In genomic region chr1:160605792-160606520, GRCh38 we compare ENCODE assay signal across 16 cellular contexts. TPM values are rescaled to one million over a fixed set of nuclear protein-coding genes. Genes with fewer than 3 reads are reported as not detected.
A peak's percentile ranks its signal among the peaks of the same experiment; 100 is the strongest.
DNase-seq lines count a peak whose midpoint lies in the region; ATAC-seq and TF ChIP-seq lines count a peak whose summit lies in the region.
"Had no signal": no experiment of that assay in that cellular context is flagged by ENCODE, and none has a peak within 500 bp of the region (broad histone marks: within the 10 kb centered on the region; RNA-seq: fewer than 3 reads in every experiment).

No MANE protein-coding gene starts in this region.

- no peak overlapping the region for H3K4me2 ChIP-seq in GM23338

- DNase-seq in T-helper 1 cell, result no peak
- DNase-seq in GM23338 (ENCODE audit: low spot score), result no peak
- DNase-seq in activated T-helper 2 cell treated with anti-CD3 and anti-CD28 coated beads, Interferon-gamma antibody, Interleukin-2, Interleukin-4, amounts not matched to agents 10 μg/mL and 5 μg/mL and 100 μg/mL, durations not matched to agents 14 hours and 24 hours and 36 hours (ENCODE audit: low spot score), result no peak
- DNase-seq in naive B cell, result no peak
- no peak for DNase-seq in GOT3 (lab: John Stamatoyannopoulos, UW)
- no peak for DNase-seq in RKO (ENCODE audit: low spot score)
- DNase-seq: 8988T, anterior cingulate cortex, HCEC 1CT, KBM-7, NCI-H1694 treated with DMSO at 0.1 percent for 48 hours, NCI-H524 treated with DMSO at 0.1 percent for 48 hours, T1000 had no signal

- peaks cover 47% of the 10 kb centered on the region for H3K4me1 Mint-ChIP-seq in T-helper 1 cell treated with Interleukin-12 subunit alpha and Interleukin-12 subunit beta and Interleukin-4 antibody, amounts not matched to agents 30 μg/mL and 1 μg/mL, for 36 hours (ENCODE audit: low read depth)
- H3K4me1 Mint-ChIP-seq in GM23338 (peaks cover 7% of the 10 kb centered on the region; the same call in 2 of the 3 replicates), naive B cell (peaks cover 30 to 40% (median 33%) of the 10 kb centered on the region in 3 donors)
- peaks cover 46% of the 10 kb centered on the region for H3K4me1 Mint-ChIP-seq in activated T-helper 2 cell treated with anti-CD3 and anti-CD28 coated beads, Interferon-gamma antibody, Interleukin-2, Interleukin-4, amounts not matched to agents 10 μg/mL and 5 μg/mL and 100 μg/mL, durations not matched to agents 14 hours and 24 hours and 36 hours (ENCODE audit: low read depth)

- intact Hi-C loops in activated T-helper 2 cell treated with anti-CD3 and anti-CD28 coated beads, Interferon-gamma antibody, Interleukin-2, Interleukin-4, amounts not matched to agents 10 μg/mL and 5 μg/mL and 100 μg/mL, durations not matched to agents 14 hours and 24 hours and 36 hours (cut with micrococcal nuclease), result loop anchor here (2.0 to 5.0 kb wide), 3 partner anchors 17 to 264 kb away; partner anchors contain the start of genes COPA and NCSTN

- no peaks in the 10 kb centered on the region for H4K20me1 ChIP-seq in GM23338 (replicated peaks; ENCODE audit: insufficient read depth)

- peak overlapping the region; percentile 77 for H3K27ac Mint-ChIP-seq in T-helper 1 cell treated with Interleukin-12 subunit alpha and Interleukin-12 subunit beta and Interleukin-4 antibody, amounts not matched to agents 30 μg/mL and 1 μg/mL, for 36 hours
- H3K27ac Mint-ChIP-seq in GM23338, result no peak overlapping the region; the same call in 1 of the 2 replicates
- H3K27ac Mint-ChIP-seq in activated T-helper 2 cell treated with anti-CD3 and anti-CD28 coated beads, Interferon-gamma antibody, Interleukin-2, Interleukin-4, amounts not matched to agents 10 μg/mL and 5 μg/mL and 100 μg/mL, durations not matched to agents 14 hours and 24 hours and 36 hours, result peak overlapping the region; percentile 60
- peak overlapping the region in 5 of 6 donors; percentile 84 to 94 (median 89) for H3K27ac Mint-ChIP-seq in naive B cell

- ATAC-seq in GM23338 (no peak; the same call in 2 of the 3 replicates), naive B cell (ENCODE audit: low read depth in 2 of 2) (no peak), GM18867 (IDR thresholded peaks at IDR 0.05; ENCODE audit: unreplicated experiment) (no peak)

- H2AFZ ChIP-seq in GM23338, result peak overlapping the region; percentile 33

- H3K4me3 ChIP-seq in GM23338, result no peak overlapping the region
- H3K4me3 ChIP-seq: suprapubic skin had no signal

- no peak overlapping the region for H3K4me3 Mint-ChIP-seq in T-helper 1 cell treated with Interleukin-12 subunit alpha and Interleukin-12 subunit beta and Interleukin-4 antibody, amounts not matched to agents 30 μg/mL and 1 μg/mL, for 36 hours
- H3K4me3 Mint-ChIP-seq in GM23338 (no peak overlapping the region), naive B cell (peak overlapping the region in 5 of 8 donors; percentile 26 to 60 (median 42))
- H3K4me3 Mint-ChIP-seq in activated T-helper 2 cell treated with anti-CD3 and anti-CD28 coated beads, Interferon-gamma antibody, Interleukin-2, Interleukin-4, amounts not matched to agents 10 μg/mL and 5 μg/mL and 100 μg/mL, durations not matched to agents 14 hours and 24 hours and 36 hours (ENCODE audit: low read depth), result no peak overlapping the region

- peaks cover 43% of the 10 kb centered on the region for H3K9me3 Mint-ChIP-seq in T-helper 1 cell treated with Interleukin-12 subunit alpha and Interleukin-12 subunit beta and Interleukin-4 antibody, amounts not matched to agents 30 μg/mL and 1 μg/mL, for 36 hours
- H3K9me3 Mint-ChIP-seq in GM23338 (peaks cover 25% of the 10 kb centered on the region), naive B cell (peaks cover 9 to 37% (median 25%) of the 10 kb centered on the region in 7 donors)
- peaks cover 45% of the 10 kb centered on the region for H3K9me3 Mint-ChIP-seq in activated T-helper 2 cell treated with anti-CD3 and anti-CD28 coated beads, Interferon-gamma antibody, Interleukin-2, Interleukin-4, amounts not matched to agents 10 μg/mL and 5 μg/mL and 100 μg/mL, durations not matched to agents 14 hours and 24 hours and 36 hours

- no peaks in the 10 kb centered on the region for H3K79me2 ChIP-seq in GM23338 (replicated peaks; ENCODE audit: insufficient read depth)

- no peaks in the 10 kb centered on the region for H3K9me2 ChIP-seq in GM23338 (ENCODE audit: insufficient read depth)

- H3K36me3 Mint-ChIP-seq in T-helper 1 cell treated with Interleukin-12 subunit alpha and Interleukin-12 subunit beta and Interleukin-4 antibody, amounts not matched to agents 30 μg/mL and 1 μg/mL, for 36 hours (ENCODE audit: low read depth), result peaks cover 66% of the 10 kb centered on the region
- H3K36me3 Mint-ChIP-seq in GM23338 (ENCODE audit: low read depth), result peaks cover 14% of the 10 kb centered on the region; the same call in 2 of the 3 replicates
- H3K36me3 Mint-ChIP-seq in activated T-helper 2 cell treated with anti-CD3 and anti-CD28 coated beads, Interferon-gamma antibody, Interleukin-2, Interleukin-4, amounts not matched to agents 10 μg/mL and 5 μg/mL and 100 μg/mL, durations not matched to agents 14 hours and 24 hours and 36 hours (ENCODE audit: low read depth), result peaks cover 82% of the 10 kb centered on the region
- peaks cover 24 to 28% of the 10 kb centered on the region in 2 donors for H3K36me3 Mint-ChIP-seq in naive B cell

- H3K36me3 ChIP-seq in GM23338 (ENCODE audit: insufficient read depth), result no peaks in the 10 kb centered on the region
- H3K36me3 ChIP-seq: suprapubic skin had no signal

- no peaks in the 10 kb centered on the region for H3K27me3 ChIP-seq in GM23338 (ENCODE audit: insufficient read depth)
- H3K27me3 ChIP-seq: suprapubic skin had no signal

- TF ChIP-seq CTCF in GM23338 (conservative IDR thresholded peaks at IDR 0.05; ENCODE audit: low read depth in 2 of 2), result peak in 1 of 2 experiments; percentile 14; a peak in 2 of 4 replicates

- no peaks in the 10 kb centered on the region for H3K27me3 Mint-ChIP-seq in T-helper 1 cell treated with Interleukin-12 subunit alpha and Interleukin-12 subunit beta and Interleukin-4 antibody, amounts not matched to agents 30 μg/mL and 1 μg/mL, for 36 hours (ENCODE audit: low read depth)
- no peaks in the 10 kb centered on the region for H3K27me3 Mint-ChIP-seq in GM23338 (ENCODE audit: insufficient read depth, low read depth, poor library complexity)
- no peaks in the 10 kb centered on the region for H3K27me3 Mint-ChIP-seq in activated T-helper 2 cell treated with anti-CD3 and anti-CD28 coated beads, Interferon-gamma antibody, Interleukin-2, Interleukin-4, amounts not matched to agents 10 μg/mL and 5 μg/mL and 100 μg/mL, durations not matched to agents 14 hours and 24 hours and 36 hours (ENCODE audit: low read depth)
- H3K27me3 Mint-ChIP-seq in naive B cell, result no peaks in the 10 kb centered on the region

- H3F3A ChIP-seq in GM23338 (replicated peaks; ENCODE audit: low read depth), result no peaks in the 10 kb centered on the region

- no peak overlapping the region for H3K27ac ChIP-seq in GM23338 (ENCODE audit: low read depth)
- H3K27ac ChIP-seq: suprapubic skin had no signal

- H3K4me1 ChIP-seq in GM23338 (ENCODE audit: insufficient read depth), result no peaks in the 10 kb centered on the region
- H3K4me1 ChIP-seq: suprapubic skin had no signal

TF ChIP-seq in GM23338, 12 proteins besides CTCF, POLR2A, EP300 and RAD21 (continues in another document):
- TF ChIP-seq ETS1 (IDR thresholded peaks at IDR 0.05) (no peak), CREB1 (CRISPR knock-in tag; IDR thresholded peaks at IDR 0.05; ENCODE audit: low read depth) (no peak)

RNA-seq across cellular contexts. Expression of gene CD84, which starts 26.7 kb away (rescaled TPM):
- under 0.01 TPM in 1 of 2 replicates, not detected in the other for total RNA-seq in GM23338 (2014; rRNA removed; shearing (Covaris generic))
- polyA plus RNA-seq in GM23338 (2016; fragmentation: Nextera tagmentation; extraction: Ambion mirVana), result not detected in 2 replicates
- total RNA-seq in activated T-helper 2 cell treated with anti-CD3 and anti-CD28 coated beads, Interferon-gamma antibody, Interleukin-2, Interleukin-4, amounts not matched to agents 10 μg/mL and 5 μg/mL and 100 μg/mL, durations not matched to agents 14 hours and 24 hours and 36 hours, result 14.1 and 14.9 TPM in 2 replicates
- 10 to 100 TPM in 5 of 6 donors, 1 to 10 TPM in 1; 8.5 to 20.6 (median 13.1) TPM for polyA plus RNA-seq in naive B cell (ENCODE audit: low read depth in 6 of 6)

RNA-seq across cellular contexts. Expression of gene SLAMF1, which starts 40.9 kb away (rescaled TPM):
- not detected in 2 replicates for total RNA-seq in GM23338 (2014; rRNA removed; shearing (Covaris generic))
- not detected in 2 replicates for polyA plus RNA-seq in GM23338 (2016; fragmentation: Nextera tagmentation; extraction: Ambion mirVana)
- 74.6 and 78.8 TPM in 2 replicates for total RNA-seq in activated T-helper 2 cell treated with anti-CD3 and anti-CD28 coated beads, Interferon-gamma antibody, Interleukin-2, Interleukin-4, amounts not matched to agents 10 μg/mL and 5 μg/mL and 100 μg/mL, durations not matched to agents 14 hours and 24 hours and 36 hours
- 10 to 100 TPM; 18.9 to 36.6 (median 23.0) TPM for polyA plus RNA-seq in naive B cell (ENCODE audit: low read depth in 6 of 6)
- total RNA-seq: suprapubic skin had no signal

Comparison
In these comparisons a context has a peak if more than half of its experiments do, and no peak if none do; other contexts are left out.
1. H3K4me3 Mint-ChIP-seq: peak in naive B cell (5 of 8); none in T-helper 1 cell treated with Interleukin-12 subunit alpha and Interleukin-12 subunit beta and Interleukin-4 antibody, amounts not matched to agents 30 μg/mL and 1 μg/mL, for 36 hours (single experiment), GM23338 (single experiment) and activated T-helper 2 cell treated with anti-CD3 and anti-CD28 coated beads, Interferon-gamma antibody, Interleukin-2, Interleukin-4, amounts not matched to agents 10 μg/mL and 5 μg/mL and 100 μg/mL, durations not matched to agents 14 hours and 24 hours and 36 hours (single experiment).
2. RNA of gene CD84, which starts 26.7 kb away (total RNA-seq): 14.1 to 14.9 TPM in activated T-helper 2 cell treated with anti-CD3 and anti-CD28 coated beads, Interferon-gamma antibody, Interleukin-2, Interleukin-4, amounts not matched to agents 10 μg/mL and 5 μg/mL and 100 μg/mL, durations not matched to agents 14 hours and 24 hours and 36 hours; under 0.01 TPM in GM23338; every median in the first group is over 10 times any median in the second.
3. RNA of gene SLAMF1, which starts 40.9 kb away (total RNA-seq): 74.6 to 78.8 TPM in activated T-helper 2 cell treated with anti-CD3 and anti-CD28 coated beads, Interferon-gamma antibody, Interleukin-2, Interleukin-4, amounts not matched to agents 10 μg/mL and 5 μg/mL and 100 μg/mL, durations not matched to agents 14 hours and 24 hours and 36 hours; not detected in GM23338; every median in the first group is over 10 times any median in the second.